8 cellular contexts compared by ENCODE assay signal in the genomic region with DNA sequence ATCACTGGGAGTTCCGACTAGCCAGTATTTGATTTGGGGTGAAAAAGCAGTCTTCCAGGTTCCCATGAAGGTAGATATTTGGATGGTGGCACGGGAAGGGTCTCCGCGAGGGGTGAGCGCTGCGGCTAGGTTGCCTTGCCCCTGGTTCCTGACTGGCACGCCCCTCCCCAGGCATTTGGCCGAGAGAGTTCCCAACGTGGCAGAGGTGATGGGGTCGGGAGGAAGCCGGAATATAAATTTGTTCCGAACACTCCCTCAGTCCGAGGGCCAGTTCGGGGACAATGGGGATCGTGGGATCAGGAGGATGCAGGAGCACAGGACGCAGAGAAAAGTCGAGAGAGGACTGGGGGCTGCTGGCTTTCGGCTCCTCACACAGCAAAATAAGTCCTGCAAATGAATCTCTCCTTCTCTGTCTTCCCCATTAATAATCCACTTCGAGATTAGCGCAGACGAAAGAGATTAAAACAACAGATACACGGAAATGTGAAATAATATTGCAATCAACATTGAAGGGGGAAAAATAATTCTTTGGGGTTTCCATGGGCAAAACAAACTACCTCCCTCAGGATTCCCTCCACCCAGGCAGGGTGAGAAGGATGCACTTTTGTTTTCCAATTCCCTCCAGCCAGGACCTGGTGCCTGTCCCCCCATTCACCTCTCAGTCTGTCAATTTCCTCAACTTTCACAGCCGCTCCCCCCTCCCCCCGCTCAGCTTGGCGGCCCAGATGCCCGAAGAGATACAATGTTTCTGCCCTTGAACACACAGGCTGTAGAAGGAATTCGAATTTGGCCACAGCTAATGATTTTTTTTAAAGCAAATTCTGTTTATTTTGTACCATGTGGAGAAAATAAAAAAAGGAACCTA. TPM values are rescaled to one million over a fixed set of nuclear protein-coding genes. Genes with fewer than 3 reads are reported as not detected.
DNase-seq lines count a peak whose midpoint lies in the region; ATAC-seq, FAIRE-seq and TF ChIP-seq lines count a peak whose summit lies in the region.

No MANE protein-coding gene starts in this region.

- H3K27ac Mint-ChIP-seq in CD8-positive, alpha-beta T cell, result no peak overlapping the region
- H3K27ac Mint-ChIP-seq in nephron, result peak overlapping the region in 2 of 3 experiments; percentile 98 to 99

- H3K9me3 Mint-ChIP-seq in CD8-positive, alpha-beta T cell, result no peaks in the 10 kb centered on the region
- H3K9me3 Mint-ChIP-seq in nephron, result no peaks in the 10 kb centered on the region

- POLR2A ChIA-PET in CD8-positive, alpha-beta T cell (lab: Charles Lee), result no interaction called here

- H3K27me3 Mint-ChIP-seq in CD8-positive, alpha-beta T cell (ENCODE audit: low read depth), result peaks cover 40% of the 10 kb centered on the region
- H3K27me3 Mint-ChIP-seq in nephron (ENCODE audit: low read depth), result peaks cover 24% of the 10 kb centered on the region

- no peaks in the 10 kb centered on the region for H3K9me3 ChIP-seq in CD8-positive, alpha-beta T cell (ENCODE audit: low read length)

- peak overlapping the region; percentile 15 for H3K4me3 ChIP-seq in CD8-positive, alpha-beta T cell (ENCODE audit: low read depth, low read length)
- peak overlapping the region; percentile 68 for H3K4me3 ChIP-seq in epithelial cell of proximal tubule (ENCODE audit: low read depth, low read length)

- no peak for ATAC-seq in CD8-positive, alpha-beta T cell
- no peak for ATAC-seq in GM18867 (IDR thresholded peaks at IDR 0.05; ENCODE audit: unreplicated experiment)
- ATAC-seq in GM18517 (IDR thresholded peaks at IDR 0.05; ENCODE audit: unreplicated experiment), result no peak

- peak overlapping the region; percentile 85 for H3K4me3 Mint-ChIP-seq in CD8-positive, alpha-beta T cell
- H3K4me3 Mint-ChIP-seq in nephron, result peak overlapping the region; percentile 78 to 93 (median 89)

- no peak for TF ChIP-seq POLR2A in H54 (IDR thresholded peaks at IDR 0.05; ENCODE audit: low read depth, low read length)

- H3K27me3 ChIP-seq in CD8-positive, alpha-beta T cell (ENCODE audit: insufficient read depth, low read length), result peaks cover 47% of the 10 kb centered on the region

- peaks cover 22% of the 10 kb centered on the region for H3K4me1 Mint-ChIP-seq in CD8-positive, alpha-beta T cell (ENCODE audit: low read depth)
- H3K4me1 Mint-ChIP-seq in nephron, result peaks cover 48% of the 10 kb centered on the region

- peaks cover 20% of the 10 kb centered on the region for H3K4me1 ChIP-seq in CD8-positive, alpha-beta T cell (ENCODE audit: insufficient read depth, low read length)

- no peak for TF ChIP-seq CTCF in CD8-positive, alpha-beta T cell (IDR thresholded peaks at IDR 0.05)
- TF ChIP-seq CTCF in epithelial cell of proximal tubule (conservative IDR thresholded peaks at IDR 0.05; ENCODE audit: low read depth, low read length) (no peak), nephron (IDR thresholded peaks at IDR 0.05; ENCODE audit: unreplicated experiment in 3 of 3) (no peak), GM13976 (IDR thresholded peaks at IDR 0.05; ENCODE audit: borderline replicate concordance, control extremely low read depth, extremely low read depth, insufficient read depth, missing control alignments) (no peak)

- no peak overlapping the region for H3K27ac ChIP-seq in CD8-positive, alpha-beta T cell (ENCODE audit: low read depth, low read length)

- in situ Hi-C loops in GM13976 (cut with MboI; ENCODE audit: low sequenced_read_pairs, unreplicated experiment), result no loop called here

- intact Hi-C loops in CD8-positive, alpha-beta T cell (cut with DNase I, micrococcal nuclease), result loop anchor here in 1 of 2 experiments (2.0 to 5.0 kb wide), 2 partner anchors 341 to 360 kb away; no protein-coding TSS in a partner anchor

- FAIRE-seq in H54 (lab: Jason Lieb, UNC), result no peak

- H3K36me3 ChIP-seq in CD8-positive, alpha-beta T cell (ENCODE audit: insufficient read depth, low read length), result no peaks in the 10 kb centered on the region

- H3K36me3 Mint-ChIP-seq in CD8-positive, alpha-beta T cell, result no peaks in the 10 kb centered on the region
- H3K36me3 Mint-ChIP-seq in nephron (ENCODE audit: low read depth), result no peaks in the 10 kb centered on the region

- DNase-seq in CD8-positive, alpha-beta T cell, result peak in 1 of 7 experiments; percentile 30
- DNase-seq in RPMI7951 (ENCODE audit: low read depth), result peak; percentile 27
- DNase-seq in epithelial cell of proximal tubule (ENCODE audit: low read depth), result no peak
- no peak for DNase-seq in H54 (ENCODE audit: insufficient read length, low spot score)
- DNase-seq in GM13976 (ENCODE audit: low spot score), result no peak

- CTCF ChIA-PET in CD8-positive, alpha-beta T cell (lab: Charles Lee), result no interaction called here

RNA-seq across cellular contexts. Expression of gene ZEB2, which starts 3.1 kb away (rescaled TPM):
- total RNA-seq in CD8-positive, alpha-beta T cell, result 10 to 100 TPM; 73.0 to 76.7 TPM
- total RNA-seq in RPMI7951 (2014; rRNA removed; shearing (Covaris generic)), result 24.0 and 32.3 TPM in 2 replicates
- total RNA-seq in epithelial cell of proximal tubule, result 4.1 and 6.3 TPM in 2 replicates
